ENCODE assay signal across 8 cellular contexts in genomic region chr5:103119765-103120606, GRCh38. TPM values are rescaled to one million over a fixed set of nuclear protein-coding genes. Genes with fewer than 3 reads are reported as not detected.
DNase-seq lines count a peak whose midpoint lies in the region; ATAC-seq and TF ChIP-seq lines count a peak whose summit lies in the region.

Gene GIN1, minus strand, starts transcription at chr5:103120138. Its CDS starts 11,431 bp downstream, at chr5:103108707.
Gene PPIP5K2, plus strand, starts transcription at chr5:103120301. Its CDS starts 9,289 bp downstream, at chr5:103129590.

- TF ChIP-seq POLR2A in GM18951 (IDR thresholded peaks at IDR 0.05; ENCODE audit: extremely low read depth, insufficient read depth, insufficient read length) (peak; percentile 77), spleen (IDR thresholded peaks at IDR 0.05) (peak in 2 of 3 donors; percentile 77 to 88)

- peaks cover 35% of the 10 kb centered on the region for H3K4me1 Mint-ChIP-seq in activated B cell treated with CpG ODN at 0.5 μM for 24 hours

- no peaks in the 10 kb centered on the region for H3K36me3 ChIP-seq in spleen

- CTCF ChIA-PET in activated B cell treated with CpG ODN at 0.5 μM for 24 hours (lab: Charles Lee): interaction anchor here (1.9 kb wide), 1 partner anchor 20 kb away, joined by 5 read pairs; no protein-coding TSS in a partner anchor

- H3K27me3 ChIP-seq in spleen (replicated peaks in 1 of 7): no peaks in the 10 kb centered on the region

- no peak for TF ChIP-seq CTCF in activated B cell treated with CpG ODN at 0.5 μM for 24 hours (IDR thresholded peaks at IDR 0.05)
- TF ChIP-seq CTCF in spleen (IDR thresholded peaks at IDR 0.05 in 8 of 11, conservative IDR thresholded peaks at IDR 0.05 in 3 of 11): peak in 6 of 11 experiments; percentile 12 to 45 (median 32)

- H3K9me3 Mint-ChIP-seq in activated B cell treated with CpG ODN at 0.5 μM for 24 hours: no peaks in the 10 kb centered on the region

- DNase-seq in AG08396 (ENCODE audit: low spot score) (peak; percentile 90), NCI-H345 (lab: John Stamatoyannopoulos, UW) (peak; percentile 97), activated B cell treated with CpG ODN at 0.5 μM for 24 hours (peak; percentile 96), inferior parietal cortex (ENCODE audit: extremely low spot score) (peak; percentile 99), spleen (peak; percentile 98)
- peak; percentile 97 for DNase-seq in central memory CD4-positive, alpha-beta T cell

- ATAC-seq in HG03196 (IDR thresholded peaks at IDR 0.05; ENCODE audit: unreplicated experiment) (peak; percentile 95), activated B cell treated with CpG ODN at 0.5 μM for 24 hours (ENCODE audit: low read depth) (peak; percentile 87)

- intact Hi-C loops in activated B cell treated with CpG ODN at 0.5 μM for 24 hours (cut with micrococcal nuclease): loop anchor here (1.0 to 10.0 kb wide), 3 partner anchors 138 to 825 kb away; partner anchors contain the start of genes MACIR, PAM and SLCO4C1
- intact Hi-C loops in spleen (cut with DNase I; ENCODE audit: low total_unique reads): loop anchor here (10.0 kb wide), 1 partner anchor 355 kb away; no protein-coding TSS in a partner anchor

- H3K4me3 Mint-ChIP-seq in activated B cell treated with CpG ODN at 0.5 μM for 24 hours: peak within 1 kb of the TSS; percentile 98

- POLR2A ChIA-PET in activated B cell treated with CpG ODN at 0.5 μM for 24 hours (lab: Charles Lee): interaction anchor here (0.5 to 2.0 kb wide), 10 partner anchors 9 to 365 kb away, joined by 3 to 41 read pairs (median 4); partner anchors contain the start of genes MACIR and PAM

- peak within 1 kb of the TSS; percentile 99 for H3K27ac Mint-ChIP-seq in activated B cell treated with CpG ODN at 0.5 μM for 24 hours

- WGBS in spleen, 5 donors: 0 to 1% (median 0%) methylated on average over 43 to 46 of the region's 46 CpGs

- H3K4me3 ChIP-seq in spleen: peak within 1 kb of the TSS; percentile 76 to 86 (median 82)

- in situ Hi-C loops in GM18951 (cut with MboI; ENCODE audit: low sequenced_read_pairs, unreplicated experiment): no loop called here

- H3K27ac ChIP-seq in spleen: peak within 1 kb of the TSS; percentile 89 to 98 (median 96)

- H3K4me1 ChIP-seq in spleen: peaks cover 18 to 69% (median 40%) of the 10 kb centered on the region in 6 donors

- no peaks in the 10 kb centered on the region for H3K9me3 ChIP-seq in spleen

- no peaks in the 10 kb centered on the region for H3K27me3 Mint-ChIP-seq in activated B cell treated with CpG ODN at 0.5 μM for 24 hours

- peaks cover 17% of the 10 kb centered on the region for H3K36me3 Mint-ChIP-seq in activated B cell treated with CpG ODN at 0.5 μM for 24 hours (ENCODE audit: low read depth)

RNA-seq across cellular contexts. Expression of gene GIN1, which starts in this region (rescaled TPM):
- total RNA-seq in activated B cell treated with CpG ODN at 0.5 μM for 24 hours (9.1 and 12.6 TPM in 2 replicates), spleen (10 to 100 TPM in 1 of 7 donors, 1 to 10 TPM in 6; 6.8 to 13.2 (median 8.7) TPM)
- 1 to 10 TPM; 2.9 to 3.8 (median 3.2) TPM for polyA plus RNA-seq in spleen

RNA-seq across cellular contexts. Expression of gene PPIP5K2, which starts in this region (rescaled TPM):
- 60.7 and 76.1 TPM in 2 replicates for total RNA-seq in activated B cell treated with CpG ODN at 0.5 μM for 24 hours
- total RNA-seq in spleen: 10 to 100 TPM; 53.3 to 79.8 (median 68.5) TPM
- 10 to 100 TPM; 22.3 to 29.7 (median 23.8) TPM for polyA plus RNA-seq in spleen

Comparison
In these comparisons a context has a peak if more than half of its experiments do, and no peak if none do; other contexts are left out.
1. Peak in every context shown above with its lines: DNase-seq, ATAC-seq, H3K4me3 ChIP-seq and H3K27ac ChIP-seq.